Comparison of ENCODE assay signal across 10 cellular contexts in the genomic region with DNA sequence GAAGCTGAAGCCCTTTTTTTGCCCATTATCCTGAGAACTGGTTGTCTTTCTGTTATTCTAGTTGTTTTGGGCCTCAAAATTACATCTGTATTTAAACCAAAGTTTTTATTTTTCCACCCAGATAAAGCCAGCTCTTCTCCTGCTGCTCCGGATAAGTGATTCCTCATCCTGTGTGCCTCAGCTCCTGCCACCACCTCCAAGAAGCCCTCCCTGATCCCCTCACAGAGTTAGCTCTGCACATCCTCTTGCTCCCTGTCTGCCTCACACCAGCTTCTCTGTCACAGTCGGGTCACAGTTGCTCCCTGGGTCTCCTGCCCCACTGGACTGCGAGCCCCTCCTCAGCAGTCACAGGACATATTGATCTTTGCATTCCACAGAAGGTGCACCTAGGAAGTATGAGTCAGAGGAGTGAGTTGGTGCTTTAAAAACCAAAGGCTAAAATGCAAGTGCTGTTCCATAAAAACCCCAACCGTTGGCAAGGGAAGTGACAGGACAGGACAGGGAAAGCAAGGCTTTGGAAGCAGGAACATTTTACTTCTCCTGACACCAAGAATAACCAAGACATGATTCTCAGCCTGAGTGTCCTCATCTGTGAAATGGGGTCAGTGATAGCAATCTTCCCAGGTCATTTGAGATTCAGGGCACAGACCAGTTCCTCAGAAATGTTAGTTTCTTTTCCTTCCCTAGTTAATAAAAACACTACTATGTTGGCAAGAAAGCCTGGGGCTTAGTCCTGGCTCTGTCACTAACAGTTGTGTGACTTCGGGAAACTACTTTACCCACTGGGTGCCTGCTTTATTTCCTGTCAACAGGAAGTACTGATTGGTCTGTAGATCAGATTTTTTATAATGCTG. TPM values are rescaled to one million over a fixed set of nuclear protein-coding genes. Genes with fewer than 3 reads are reported as not detected.
DNase-seq lines count a peak whose midpoint lies in the region; ATAC-seq and TF ChIP-seq lines count a peak whose summit lies in the region.
"Had no signal": no experiment of that assay in that cellular context is flagged by ENCODE, and none has a peak within 500 bp of the region (broad histone marks: within the 10 kb centered on the region; RNA-seq: fewer than 3 reads in every experiment).

No MANE protein-coding gene starts in this region.

- CTCF ChIA-PET in HCT116 (lab: Charles Lee) (interaction anchor here (1.1 to 1.8 kb wide), 3 partner anchors 10 to 175 kb away, joined by 3 to 7 read pairs (median 3); no protein-coding TSS in a partner anchor), OCI-LY7 (lab: Charles Lee; ENCODE audit: unreplicated experiment) (interaction anchor here (0.6 kb wide), 1 partner anchor 132 kb away, joined by 9 read pairs; no protein-coding TSS in a partner anchor)

- no peak for TF ChIP-seq RAD21 in HCT116 (IDR thresholded peaks at IDR 0.05; ENCODE audit: low read depth)

- H3K9me3 ChIP-seq in HCT116 (ENCODE audit: control insufficient read depth in 1 of 2, insufficient read depth in 1 of 2, low read depth in 1 of 2, low read length in 2 of 2) (no peaks in the 10 kb centered on the region), adipocyte (ENCODE audit: control insufficient read depth, low read length) (no peaks in the 10 kb centered on the region), left lung (no peaks in the 10 kb centered on the region), OCI-LY7 (ENCODE audit: low read length) (no peaks in the 10 kb centered on the region)

- intact Hi-C loops in HCT116 (cut with micrococcal nuclease) (no loop called here), left lung (cut with DNase I) (no loop called here), OCI-LY7 (cut with micrococcal nuclease; ENCODE audit: unreplicated experiment) (no loop called here)

- BruUV-seq in HCT116 (replicated peaks; lab: Mats Ljungman, UMichigan) (no TSS peak), OCI-LY7 (replicated peaks; lab: Mats Ljungman, UMichigan) (no TSS peak)

- H3K36me3 ChIP-seq in HCT116 (ENCODE audit: control insufficient read depth in 1 of 2, insufficient read depth in 2 of 2, low read length in 2 of 2) (no peaks in the 10 kb centered on the region), adipocyte (ENCODE audit: control insufficient read depth, insufficient read depth, low read length, severe bottlenecking) (no peaks in the 10 kb centered on the region), left lung (no peaks in the 10 kb centered on the region), OCI-LY7 (ENCODE audit: insufficient read depth, low read length) (no peaks in the 10 kb centered on the region)

- H3K27me3 ChIP-seq in HCT116 (ENCODE audit: insufficient read depth, low read length) (no peaks in the 10 kb centered on the region), adipocyte (replicated peaks; ENCODE audit: control insufficient read depth, insufficient read depth, low read length) (no peaks in the 10 kb centered on the region), left lung (no peaks in the 10 kb centered on the region)

- peak overlapping the region; percentile 40 for H3K9ac ChIP-seq in HCT116 (ENCODE audit: low read length)
- peak overlapping the region; percentile 78 for H3K9ac ChIP-seq in adipocyte (ENCODE audit: low read length)
- H3K9ac ChIP-seq: KMS-11 had no signal

- H2AFZ ChIP-seq in HCT116 (ENCODE audit: low read depth, low read length, poor library complexity, severe bottlenecking) (peak overlapping the region; percentile 82), OCI-LY7 (ENCODE audit: low read length) (no peak overlapping the region)

- peaks cover 27 to 54% of the 10 kb centered on the region in 2 experiments for H3K4me1 ChIP-seq in HCT116 (ENCODE audit: control insufficient read depth in 1 of 2, insufficient read depth in 2 of 2, low read length in 2 of 2)
- peaks cover 49% of the 10 kb centered on the region for H3K4me1 ChIP-seq in adipocyte (ENCODE audit: control insufficient read depth, insufficient read depth, low read length)
- H3K4me1 ChIP-seq in left lung, result peaks cover 13 to 53% of the 10 kb centered on the region in 2 donors
- no peaks in the 10 kb centered on the region for H3K4me1 ChIP-seq in OCI-LY7 (ENCODE audit: insufficient read depth, low read length, poor library complexity, severe bottlenecking)

- H4K20me1 ChIP-seq in HCT116 (ENCODE audit: insufficient read depth) (no peaks in the 10 kb centered on the region), OCI-LY7 (ENCODE audit: insufficient read depth, low read length) (no peaks in the 10 kb centered on the region)

- H3K4me2 ChIP-seq in HCT116 (ENCODE audit: low read length) (peak overlapping the region; percentile 97), OCI-LY7 (ENCODE audit: low read length) (no peak overlapping the region)
- H3K4me2 ChIP-seq: KMS-11 had no signal

- H3K9me2 ChIP-seq in HCT116 (ENCODE audit: insufficient read depth), result no peaks in the 10 kb centered on the region
- H3K9me2 ChIP-seq in OCI-LY7 (ENCODE audit: insufficient read depth, low read length), result no peaks in the 10 kb centered on the region

- H3K27ac ChIP-seq in HCT116 (ENCODE audit: low read depth, low read length) (peak overlapping the region; percentile 67), left lung (peak overlapping the region; percentile 1 to 34), OCI-LY7 (ENCODE audit: low read depth, low read length, poor library complexity, severe bottlenecking) (no peak overlapping the region)
- H3K27ac ChIP-seq: KMS-11 had no signal

- H3K79me2 ChIP-seq in HCT116 (ENCODE audit: insufficient read depth, low read length) (no peaks in the 10 kb centered on the region), OCI-LY7 (ENCODE audit: insufficient read depth, low read depth, low read length) (no peaks in the 10 kb centered on the region)

- TF ChIP-seq POLR2A in HCT116 (IDR thresholded peaks at IDR 0.05; ENCODE audit: borderline replicate concordance, extremely low read depth, insufficient read depth, insufficient read length), result no peak

- POLR2A ChIA-PET in HCT116 (lab: Charles Lee) (no interaction called here), OCI-LY7 (lab: Charles Lee) (no interaction called here)

- DNase-seq in A172 (ENCODE audit: low spot score) (peak; percentile 47), HCT116 (ENCODE audit: low read depth, low spot score) (peak; percentile 56), adipocyte (ENCODE audit: low read depth) (peak; percentile 10), left lung (no peak), OCI-LY7 (ENCODE audit: low spot score) (no peak), GM10266 (ENCODE audit: extremely low spot score) (no peak), RKO (ENCODE audit: low spot score) (no peak)
- DNase-seq: COR-L47 had no signal

- TF ChIP-seq CTCF in HCT116 (IDR thresholded peaks at IDR 0.05 in 2 of 3, conservative IDR thresholded peaks at IDR 0.05 in 1 of 3; ENCODE audit: borderline replicate concordance in 1 of 3, insufficient read depth in 1 of 3, low read depth in 2 of 3, low read length in 2 of 3) (no peak), left lung (IDR thresholded peaks at IDR 0.05) (no peak), OCI-LY7 (conservative IDR thresholded peaks at IDR 0.05; ENCODE audit: low read length) (no peak), GM10266 (IDR thresholded peaks at IDR 0.05; ENCODE audit: control insufficient read depth, insufficient read depth, low read depth, missing control alignments) (no peak)

- H3K4me3 ChIP-seq in HCT116 (replicated peaks in 1 of 2; ENCODE audit: low read depth in 1 of 2, low read length in 2 of 2) (peak overlapping the region in 1 of 2 experiments; percentile 52; a peak in 3 of 4 replicates), adipocyte (ENCODE audit: low read length) (peak overlapping the region; percentile 8), left lung (no peak overlapping the region), OCI-LY7 (ENCODE audit: low read depth, low read length, poor library complexity, severe bottlenecking) (no peak overlapping the region)

- peak; percentile 37 for ATAC-seq in HCT116
- ATAC-seq in left lung, result no peak
- no peak for ATAC-seq in HG02885 (IDR thresholded peaks at IDR 0.05; ENCODE audit: poor library complexity, unreplicated experiment)

- RAD21 ChIA-PET in HCT116 (lab: Charles Lee; ENCODE audit: low non-redundant PET in 1 of 2, low total read pairs in 2 of 2, uncharacterized antibody in 2 of 2, unreplicated experiment in 2 of 2), result interaction anchor here in 1 of 2 experiments (1.5 kb wide), 1 partner anchor 12 kb away, joined by 4 read pairs; no protein-coding TSS in a partner anchor

TF ChIP-seq in HCT116, 20 proteins besides CTCF, POLR2A, EP300 and RAD21 (continues in another document):
- TF ChIP-seq ZFX (IDR thresholded peaks at IDR 0.05), result no peak
- TF ChIP-seq SP1 (IDR thresholded peaks at IDR 0.05; ENCODE audit: low read depth), result peak; percentile 77
- peak; percentile 14 for TF ChIP-seq YY1 (IDR thresholded peaks at IDR 0.05; ENCODE audit: extremely low read depth, insufficient replicate concordance, low read depth, low read length)
- TF ChIP-seq, protein P1, sequence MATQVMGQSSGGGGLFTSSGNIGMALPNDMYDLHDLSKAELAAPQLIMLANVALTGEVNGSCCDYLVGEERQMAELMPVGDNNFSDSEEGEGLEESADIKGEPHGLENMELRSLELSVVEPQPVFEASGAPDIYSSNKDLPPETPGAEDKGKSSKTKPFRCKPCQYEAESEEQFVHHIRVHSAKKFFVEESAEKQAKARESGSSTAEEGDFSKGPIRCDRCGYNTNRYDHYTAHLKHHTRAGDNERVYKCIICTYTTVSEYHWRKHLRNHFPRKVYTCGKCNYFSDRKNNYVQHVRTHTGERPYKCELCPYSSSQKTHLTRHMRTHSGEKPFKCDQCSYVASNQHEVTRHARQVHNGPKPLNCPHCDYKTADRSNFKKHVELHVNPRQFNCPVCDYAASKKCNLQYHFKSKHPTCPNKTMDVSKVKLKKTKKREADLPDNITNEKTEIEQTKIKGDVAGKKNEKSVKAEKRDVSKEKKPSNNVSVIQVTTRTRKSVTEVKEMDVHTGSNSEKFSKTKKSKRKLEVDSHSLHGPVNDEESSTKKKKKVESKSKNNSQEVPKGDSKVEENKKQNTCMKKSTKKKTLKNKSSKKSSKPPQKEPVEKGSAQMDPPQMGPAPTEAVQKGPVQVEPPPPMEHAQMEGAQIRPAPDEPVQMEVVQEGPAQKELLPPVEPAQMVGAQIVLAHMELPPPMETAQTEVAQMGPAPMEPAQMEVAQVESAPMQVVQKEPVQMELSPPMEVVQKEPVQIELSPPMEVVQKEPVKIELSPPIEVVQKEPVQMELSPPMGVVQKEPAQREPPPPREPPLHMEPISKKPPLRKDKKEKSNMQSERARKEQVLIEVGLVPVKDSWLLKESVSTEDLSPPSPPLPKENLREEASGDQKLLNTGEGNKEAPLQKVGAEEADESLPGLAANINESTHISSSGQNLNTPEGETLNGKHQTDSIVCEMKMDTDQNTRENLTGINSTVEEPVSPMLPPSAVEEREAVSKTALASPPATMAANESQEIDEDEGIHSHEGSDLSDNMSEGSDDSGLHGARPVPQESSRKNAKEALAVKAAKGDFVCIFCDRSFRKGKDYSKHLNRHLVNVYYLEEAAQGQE (IDR thresholded peaks at IDR 0.05; ENCODE audit: low read depth), result no peak
- no peak for TF ChIP-seq EZH2phosphoT487 (IDR thresholded peaks at IDR 0.05; ENCODE audit: borderline replicate concordance)

RNA-seq across cellular contexts. Expression of a gene that starts 36.5 kb away (rescaled TPM):
- 26.3 and 29.2 TPM in 2 replicates for total RNA-seq in A172 (2014; rRNA removed; shearing (Covaris generic))
- total RNA-seq in HCT116 (2021; ENCODE audit: unreplicated experiment) (4.2 TPM), left lung (10 to 100 TPM in 1 of 2 donors, 1 to 10 TPM in 1; 7.8 to 11.8 TPM), OCI-LY7 (2022) (6.1 and 8.1 TPM in 2 replicates)
- 4.2 and 4.3 TPM in 2 replicates for polyA plus RNA-seq in HCT116 (2012)
- 1.7 and 5.1 TPM in 2 replicates for total RNA-seq in OCI-LY7 (2014; rRNA removed; shearing (Covaris generic))

Comparison
In these comparisons a context has a peak if more than half of its experiments do, and no peak if none do; other contexts are left out.
1. DNase-seq: peak in A172 (single experiment), HCT116 (single experiment) and adipocyte (single experiment); none in left lung (0 of 2), OCI-LY7 (single experiment), GM10266 (single experiment) and RKO (single experiment).